ENCODE assay signal across 22 cellular contexts in the genomic region with DNA sequence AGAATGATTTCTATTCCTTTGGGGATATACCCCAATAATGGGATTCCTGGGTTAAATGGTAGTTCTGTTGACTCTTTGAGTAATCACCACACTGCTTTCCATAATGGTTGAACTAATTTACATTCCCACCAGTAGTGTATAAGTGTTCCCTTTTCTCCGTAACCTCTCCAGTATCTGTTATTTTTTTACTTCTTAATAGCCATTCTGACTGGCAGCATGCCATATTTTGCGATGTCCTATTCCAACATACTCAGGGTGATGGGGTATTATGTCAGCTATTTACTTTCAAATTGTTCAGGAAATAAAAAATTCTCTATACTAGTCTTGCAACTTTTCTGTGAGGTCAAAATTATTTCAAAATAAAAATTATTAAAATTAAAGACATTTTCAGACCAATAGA.
"Had no signal": no experiment of that assay in that cellular context is flagged by ENCODE, and none has a peak within 500 bp of the region (broad histone marks: within the 10 kb centered on the region; RNA-seq: fewer than 3 reads in every experiment).

No MANE protein-coding gene starts in this region.

- DNase-seq: dorsolateral prefrontal cortex; effector CD8-positive, alpha-beta T cell; foreskin melanocyte; head of caudate nucleus; kidney; left cardiac atrium; mesendoderm; naive B cell; nephron progenitor cell; retina; right lobe of liver; stimulated activated CD4-positive, alpha-beta T cell treated with anti-CD3 and anti-CD28 coated beads, Interleukin-4, amount 100 ng/mL, for 1 hour; stimulated activated CD8-positive, alpha-beta memory T cell treated with anti-CD3 and anti-CD28 coated beads, Interleukin-4, amount 100 ng/mL, for 48 hours; stimulated activated naive CD8-positive, alpha-beta T cell treated with anti-CD3 and anti-CD28 coated beads, Interleukin-15, Interleukin-2, amounts not matched to agents 100 U/mL and 50 U/mL, for 24 hours; tibial artery; upper lobe of right lung had no signal

- H3K27me3 Mint-ChIP-seq: naive B cell had no signal

- H3K27ac ChIP-seq: dorsolateral prefrontal cortex, hepatocyte, parathyroid adenoma, prostate gland, right lobe of liver, suprapubic skin, tibial artery, upper lobe of right lung, vagina had no signal

- H3K4me1 Mint-ChIP-seq: nephron progenitor cell had no signal

- H3K9me3 Mint-ChIP-seq: stimulated activated effector memory CD8-positive, alpha-beta T cell treated with anti-CD3 and anti-CD28 coated beads, Interleukin-12 subunit alpha, Interleukin-12 subunit beta, amount 100 ng/mL, for 72 hours had no signal

- H3K4me3 ChIP-seq: dorsolateral prefrontal cortex, hepatocyte, prostate gland, right lobe of liver, suprapubic skin, tibial artery, upper lobe of right lung, vagina had no signal

- H3K4me1 ChIP-seq: parathyroid adenoma, prostate gland, right lobe of liver, suprapubic skin, tibial artery, upper lobe of right lung, vagina had no signal

- ATAC-seq: left cardiac atrium; right lobe of liver; stimulated activated effector memory CD8-positive, alpha-beta T cell treated with anti-CD3 and anti-CD28 coated beads, Interleukin-12 subunit alpha, Interleukin-12 subunit beta, amount 100 ng/mL, for 72 hours; stimulated activated naive CD8-positive, alpha-beta T cell treated with anti-CD3 and anti-CD28 coated beads, Interleukin-15, Interleukin-2, amounts not matched to agents 100 U/mL and 50 U/mL, for 24 hours; upper lobe of right lung had no signal

- H3K27ac Mint-ChIP-seq: nephron progenitor cell; stimulated activated effector memory CD8-positive, alpha-beta T cell treated with anti-CD3 and anti-CD28 coated beads, Interleukin-12 subunit alpha, Interleukin-12 subunit beta, amount 100 ng/mL, for 72 hours had no signal

- H3K36me3 Mint-ChIP-seq: stimulated activated effector memory CD8-positive, alpha-beta T cell treated with anti-CD3 and anti-CD28 coated beads, Interleukin-12 subunit alpha, Interleukin-12 subunit beta, amount 100 ng/mL, for 72 hours had no signal

- H3K4me3 Mint-ChIP-seq: naive B cell; nephron progenitor cell; stimulated activated effector memory CD8-positive, alpha-beta T cell treated with anti-CD3 and anti-CD28 coated beads, Interleukin-12 subunit alpha, Interleukin-12 subunit beta, amount 100 ng/mL, for 72 hours had no signal

- H3K9me3 ChIP-seq: prostate gland, right lobe of liver, suprapubic skin, tibial artery, upper lobe of right lung, vagina had no signal

- H3K36me3 ChIP-seq: prostate gland, right lobe of liver, suprapubic skin, tibial artery, upper lobe of right lung, vagina had no signal

- H3K27me3 ChIP-seq: hepatocyte, right lobe of liver, suprapubic skin, tibial artery, upper lobe of right lung, vagina had no signal
